Comparison of ENCODE assay signal across 10 cellular contexts in the genomic region with DNA sequence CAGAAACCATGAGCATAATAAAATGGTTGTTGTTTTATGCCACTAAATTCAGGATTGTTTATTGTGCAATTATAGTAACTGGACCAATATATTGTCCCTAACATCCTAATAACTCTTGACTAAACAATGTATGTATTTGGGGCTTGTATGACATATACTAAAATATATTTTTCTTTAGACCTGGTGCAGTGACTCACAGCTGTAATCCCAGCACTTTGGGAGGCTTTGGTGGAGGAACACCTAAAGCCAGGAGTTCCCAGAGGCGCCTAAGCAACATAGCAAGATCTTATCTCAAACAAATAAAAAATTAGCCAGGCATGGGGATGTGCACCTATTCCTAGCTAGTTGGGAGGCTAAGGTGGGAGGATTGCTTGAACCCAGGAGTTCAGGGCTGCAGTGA.
"Had no signal": no experiment of that assay in that cellular context is flagged by ENCODE, and none has a peak within 500 bp of the region (broad histone marks: within the 10 kb centered on the region; RNA-seq: fewer than 3 reads in every experiment).

No MANE protein-coding gene starts in this region.

- FAIRE-seq: HepG2, K562 had no signal

- H3K27ac ChIP-seq: GM23248, HL-60 had no signal

- H3K4me3 Mint-ChIP-seq: HFFc6 had no signal

- H3K9me3 ChIP-seq: HAP-1 had no signal

- DNase-seq: GM23248, GOT3, H7, HFFc6, KG1 had no signal

- ATAC-seq: HCT116, HepG2, K562 had no signal

- H3K36me3 ChIP-seq: HAP-1 had no signal

- H3K9me3 Mint-ChIP-seq: HFFc6 had no signal

- H3K4me3 ChIP-seq: GM23248, HAP-1, K562 had no signal

- H2AFZ ChIP-seq: GM23248 had no signal

- H3K9ac ChIP-seq: GM23248 had no signal

- H3K27ac Mint-ChIP-seq: HFFc6 had no signal
